ENCODE assay signal across 15 cellular contexts in genomic region chr1:67390041-67390887, GRCh38. TPM values are rescaled to one million over a fixed set of nuclear protein-coding genes. Genes with fewer than 3 reads are reported as not detected.
A peak's percentile ranks its signal among the peaks of the same experiment; 100 is the strongest.
DNase-seq lines count a peak whose midpoint lies in the region; ATAC-seq, FAIRE-seq and TF ChIP-seq lines count a peak whose summit lies in the region.
"Had no signal": no experiment of that assay in that cellular context is flagged by ENCODE, and none has a peak within 500 bp of the region (broad histone marks: within the 10 kb centered on the region; RNA-seq: fewer than 3 reads in every experiment).

No MANE protein-coding gene starts in this region.

- TF ChIP-seq POLR2A in HepG2 (IDR thresholded peaks at IDR 0.05; ENCODE audit: insufficient read depth in 1 of 2, low read depth in 2 of 2, low read length in 2 of 2) = no peak

- no peaks in the 10 kb centered on the region for H3K9me2 ChIP-seq in PC-3 (replicated peaks; ENCODE audit: low read length)

- peak; percentile 60 for DNase-seq in ELR (ENCODE audit: low read depth)
- DNase-seq in PC-3 = peak; percentile 35
- DNase-seq in dermis blood vessel endothelial cell = peak; percentile 7
- no peak for DNase-seq in natural killer cell
- DNase-seq in left lobe of liver (ENCODE audit: low spot score) = no peak
- no peak for DNase-seq in SIG-M5 (lab: John Stamatoyannopoulos, UW)
- DNase-seq in NCI-H526 treated with DMSO at 0.1 percent for 48 hours (lab: John Stamatoyannopoulos, UW) = no peak
- no peak for DNase-seq in HepG2 (ENCODE audit: low spot score)
- DNase-seq: activated CD8-positive, alpha-beta memory T cell treated with anti-CD3 and anti-CD28 coated beads, Interleukin-2, amount 50 U/mL, for 4 hours; NCI-H2081; stimulated activated naive CD4-positive, alpha-beta T cell treated with Interleukin-2 at 50 U/mL for 16 hours had no signal

- no peak for TF ChIP-seq EP300 in HepG2 (IDR thresholded peaks at IDR 0.05; ENCODE audit: low read depth in 2 of 2, low read length in 2 of 2)
- TF ChIP-seq EP300 in HepG2 (CRISPR knock-in tag; IDR thresholded peaks at IDR 0.05; ENCODE audit: borderline replicate concordance) = no peak

- H3K9ac ChIP-seq in PC-3 (ENCODE audit: low read length) (no peak overlapping the region), HepG2 (ENCODE audit: insufficient read depth, low read depth, low read length) (no peak overlapping the region)

- H3K9me3 Mint-ChIP-seq in natural killer cell = no peaks in the 10 kb centered on the region

- H4K20me1 ChIP-seq in PC-3 (ENCODE audit: low read length) = no peaks in the 10 kb centered on the region
- no peaks in the 10 kb centered on the region for H4K20me1 ChIP-seq in HepG2 (ENCODE audit: insufficient read depth, low read length)

- peaks cover 16% of the 10 kb centered on the region for H3K36me3 Mint-ChIP-seq in natural killer cell

- FAIRE-seq in HepG2 (lab: Jason Lieb, UNC) = no peak
- FAIRE-seq: GM19239, K562 had no signal

- H3K4me2 ChIP-seq in PC-3 (ENCODE audit: low read length) = no peak overlapping the region
- no peak overlapping the region for H3K4me2 ChIP-seq in HepG2 (ENCODE audit: low read depth, low read length)

- intact Hi-C loops in PC-3 (cut with micrococcal nuclease) (no loop called here), natural killer cell (cut with micrococcal nuclease) (no loop called here), HepG2 (cut with micrococcal nuclease; ENCODE audit: unreplicated experiment) (no loop called here)

- in situ Hi-C loops in HepG2 (cut with HindIII; ENCODE audit: extremely low pct_ligation_motif_present, low pct_unique_long_range_greater_than_20kb) = no loop called here

- no peak overlapping the region for H3K4me3 Mint-ChIP-seq in natural killer cell

- TF ChIP-seq CTCF in PC-3 (conservative IDR thresholded peaks at IDR 0.05; ENCODE audit: low read depth, low read length) (no peak), natural killer cell (IDR thresholded peaks at IDR 0.05) (no peak), HepG2 (CRISPR knock-in tag; IDR thresholded peaks at IDR 0.05) (no peak)

- H3K36me3 ChIP-seq in PC-3 (ENCODE audit: low read depth, low read length) (peaks cover 26% of the 10 kb centered on the region), HepG2 (replicated peaks in 1 of 2; ENCODE audit: control insufficient read depth in 1 of 2, insufficient read depth in 2 of 2, low read length in 2 of 2) (no peaks in the 10 kb centered on the region)
- H3K36me3 ChIP-seq: ascending aorta, neutrophil had no signal

- H3K4me3 ChIP-seq in PC-3 (ENCODE audit: low read length) (no peak overlapping the region), HepG2 (replicated peaks in 1 of 3; ENCODE audit: insufficient read depth in 1 of 3, low read depth in 2 of 3, low read length in 3 of 3) (no peak overlapping the region)
- H3K4me3 ChIP-seq: ascending aorta, K562 had no signal

- H3K4me1 Mint-ChIP-seq in natural killer cell = peaks cover 13% of the 10 kb centered on the region in 2 donors

- 92% methylated on average over 3 of the region's 3 CpGs for whole genome bisulfite sequencing in HepG2 (ENCODE audit: low lambda C conversion rate)

- H3K27ac Mint-ChIP-seq in natural killer cell = peak overlapping the region; percentile 3 to 9

- POLR2A ChIA-PET in PC-3 (lab: Charles Lee; ENCODE audit: unreplicated experiment) = no interaction called here
- POLR2A ChIA-PET in HepG2 (lab: Yijun Ruan, JAX) = no interaction called here

- no peaks in the 10 kb centered on the region for H3K27me3 Mint-ChIP-seq in natural killer cell (ENCODE audit: low read depth in 2 of 2)

- TF ChIP-seq RAD21 in HepG2 (CRISPR knock-in tag; IDR thresholded peaks at IDR 0.05) = no peak

- H3K4me1 ChIP-seq in PC-3 (ENCODE audit: insufficient read depth, low read length) = no peaks in the 10 kb centered on the region
- no peaks in the 10 kb centered on the region for H3K4me1 ChIP-seq in HepG2 (ENCODE audit: insufficient read depth, low read length)
- H3K4me1 ChIP-seq: ascending aorta had no signal

- no peaks in the 10 kb centered on the region for H3K27me3 ChIP-seq in PC-3 (ENCODE audit: low read length)
- no peaks in the 10 kb centered on the region for H3K27me3 ChIP-seq in HepG2 (ENCODE audit: control insufficient read depth in 1 of 2, insufficient read depth in 2 of 2, low read length in 2 of 2)
- H3K27me3 ChIP-seq: ascending aorta, neutrophil had no signal

- H3K27ac ChIP-seq in PC-3 (ENCODE audit: low read length) = no peak overlapping the region
- H3K27ac ChIP-seq in HepG2 (ENCODE audit: extremely low read length, insufficient read depth, low read length) = no peak overlapping the region
- H3K27ac ChIP-seq: ascending aorta, neutrophil had no signal

- H2AFZ ChIP-seq in PC-3 (ENCODE audit: low read length) = no peak overlapping the region
- no peak overlapping the region for H2AFZ ChIP-seq in HepG2 (ENCODE audit: low read length)

- H3K79me2 ChIP-seq in PC-3 (ENCODE audit: low read length) (no peaks in the 10 kb centered on the region), HepG2 (ENCODE audit: insufficient read depth, low read length) (no peaks in the 10 kb centered on the region)

- CTCF ChIA-PET in PC-3 (lab: Charles Lee) (no interaction called here), HepG2 (lab: Yijun Ruan, JAX; ENCODE audit: low intra/inter-chr PET ratio, low total read pairs) (no interaction called here)

- no peaks in the 10 kb centered on the region for H3K9me3 ChIP-seq in PC-3 (ENCODE audit: low read length)
- peaks cover 4% of the 10 kb centered on the region; the same call in 1 of the 2 replicates for H3K9me3 ChIP-seq in HepG2 (ENCODE audit: low read length)
- H3K9me3 ChIP-seq: ascending aorta, neutrophil had no signal

- no peaks in the 10 kb centered on the region for H3F3A ChIP-seq in PC-3 (ENCODE audit: low read length, unreplicated experiment)

- peak; percentile 27; the same call in 1 of the 2 replicates for ATAC-seq in PC-3
- no peak for ATAC-seq in natural killer cell
- no peak for ATAC-seq in left lobe of liver
- ATAC-seq in HepG2 = no peak
- ATAC-seq: K562 had no signal

- BruUV-seq in PC-3 (replicated peaks; lab: Mats Ljungman, UMichigan) = no TSS peak
- no TSS peak for BruUV-seq in HepG2 (replicated peaks; lab: Mats Ljungman, UMichigan)

TF ChIP-seq in HepG2, 621 proteins besides CTCF, POLR2A, EP300 and RAD21:
- TF ChIP-seq SOX6 (IDR thresholded peaks at IDR 0.05) (no peak), SOX6 (CRISPR knock-in tag; IDR thresholded peaks at IDR 0.05) (no peak)

RNA-seq across cellular contexts. Expression of gene SERBP1, which starts 39.9 kb away (rescaled TPM):
- total RNA-seq in PC-3 (2014; rRNA removed) (256 and 337 TPM in 2 replicates), dermis blood vessel endothelial cell (250 and 428 TPM in 2 replicates), natural killer cell (100 to 1,000 TPM; 137 to 183 (median 149) TPM), left lobe of liver (77.0 TPM), HepG2 (2016; rRNA removed; fragmentation: Illumina TruSeq; extraction: Trizol) (281 and 464 TPM in 2 replicates)
- 42.0 and 47.1 TPM in 2 replicates for total RNA-seq in HepG2 (2016; cell fraction: cytosol; rRNA removed; fragmentation: Illumina TruSeq; extraction: Trizol; ENCODE audit: low read depth)
- total RNA-seq in HepG2 (2016; cell fraction: insoluble cytoplasmic fraction; rRNA removed; fragmentation: Illumina TruSeq; extraction: Trizol) = 285 and 448 TPM in 2 replicates
- total RNA-seq in HepG2 (2016; cell fraction: membrane; rRNA removed; fragmentation: Illumina TruSeq; extraction: Trizol) = 101 and 110 TPM in 2 replicates
- 159 and 166 TPM in 2 replicates for total RNA-seq in HepG2 (2016; cell fraction: nucleus; rRNA removed; fragmentation: Illumina TruSeq; extraction: Trizol)
- 129 and 175 TPM in 2 replicates for polyA plus RNA-seq in HepG2 (2011; rRNA removed)
- 135 and 152 TPM in 2 replicates for polyA plus RNA-seq in HepG2 (2011; cell fraction: cytosol; rRNA removed)
- polyA plus RNA-seq in HepG2 (2011; cell fraction: nucleus; rRNA removed) = 36.3 and 45.4 TPM in 2 replicates
- polyA plus RNA-seq in HepG2 (2012) = 205 and 282 TPM in 2 replicates
- 49.9 and 50.6 TPM in 2 replicates for polyA plus RNA-seq in HepG2 (2016; cell fraction: cytosol; fragmentation: Illumina TruSeq; extraction: Trizol; ENCODE audit: low read depth)
- polyA plus RNA-seq in HepG2 (2016; cell fraction: insoluble cytoplasmic fraction; fragmentation: Illumina TruSeq; extraction: Trizol; ENCODE audit: low read depth) = 619 and 673 TPM in 2 replicates
- 96.8 and 107 TPM in 2 replicates for polyA plus RNA-seq in HepG2 (2016; cell fraction: membrane; fragmentation: Illumina TruSeq; extraction: Trizol; ENCODE audit: low read depth)
- polyA plus RNA-seq in HepG2 (2016; cell fraction: nucleus; fragmentation: Illumina TruSeq; extraction: Trizol; ENCODE audit: insufficient read depth, low read depth) = 230 and 231 TPM in 2 replicates
- polyA minus RNA-seq in HepG2 (2011; rRNA and poly(A)+ RNA removed; ENCODE audit: low replicate concordance) = 87.0 and 114 TPM in 2 replicates
- 138 and 157 TPM in 2 replicates for polyA minus RNA-seq in HepG2 (2011; cell fraction: cytosol; rRNA and poly(A)+ RNA removed)
- 137 and 140 TPM in 2 replicates for polyA minus RNA-seq in HepG2 (2011; cell fraction: nucleus; rRNA and poly(A)+ RNA removed)

Comparison
In these comparisons a context has a peak if more than half of its experiments do, and no peak if none do; other contexts are left out.
1. DNase-seq: peak in ELR (single experiment), PC-3 (single experiment) and dermis blood vessel endothelial cell (single experiment); none in natural killer cell (single experiment), left lobe of liver (single experiment), SIG-M5 (single experiment), NCI-H526 treated with DMSO at 0.1 percent for 48 hours (single experiment) and HepG2 (single experiment).